ENCODE assay signal across 8 cellular contexts in the genomic region with DNA sequence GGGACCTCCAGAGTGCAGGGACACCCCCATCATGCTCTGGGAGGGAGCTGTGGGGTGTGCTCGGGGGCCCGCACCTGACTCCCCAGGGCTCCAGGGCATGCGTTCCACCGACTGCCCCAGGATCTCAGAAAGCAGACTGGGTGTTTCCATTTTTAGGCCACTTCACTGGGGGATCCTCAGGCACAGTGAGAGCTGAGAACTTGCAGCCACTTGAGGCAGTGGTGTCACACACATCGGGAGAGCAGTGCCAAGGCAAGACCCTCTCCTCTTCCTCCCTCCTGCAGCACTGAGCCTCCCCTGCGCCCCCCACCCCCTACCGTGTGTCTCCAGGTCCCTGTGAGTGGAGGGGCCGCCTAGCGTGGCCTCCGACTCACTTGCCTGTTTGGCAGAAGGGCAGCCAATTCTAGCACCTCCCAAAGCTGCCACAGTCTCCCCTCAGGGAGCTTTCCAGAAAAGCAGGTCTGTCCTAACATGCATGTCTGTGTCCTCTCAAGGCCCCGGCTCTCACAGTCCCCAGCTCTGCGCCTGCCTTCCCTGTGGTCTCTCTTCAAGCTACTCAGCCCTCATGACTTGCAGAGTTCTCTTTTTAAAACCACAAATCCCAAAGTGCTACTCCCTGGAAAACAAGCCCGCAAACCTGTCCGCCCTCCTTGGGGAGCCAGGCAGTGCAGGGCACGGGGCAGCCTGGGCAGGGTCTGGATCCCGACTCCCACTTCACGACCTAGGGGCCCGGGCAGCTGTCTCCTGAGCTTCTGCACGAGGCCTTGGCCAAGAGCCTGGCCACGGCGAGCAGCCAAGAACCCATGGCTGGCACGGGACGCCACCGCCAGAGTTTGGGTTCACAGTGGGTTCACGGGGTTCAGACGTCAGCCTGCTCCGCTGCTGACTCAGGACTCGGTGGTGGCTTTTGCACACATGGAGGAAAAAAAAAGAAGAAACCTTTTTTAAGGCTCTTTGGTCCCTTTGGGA.
DNase-seq lines count a peak whose midpoint lies in the region; ATAC-seq, FAIRE-seq and TF ChIP-seq lines count a peak whose summit lies in the region.

No MANE protein-coding gene starts in this region.

- POLR2A ChIA-PET in PC-9 (lab: Charles Lee; ENCODE audit: unreplicated experiment), result interaction anchor here (0.6 kb wide), 2 partner anchors 27 to 473 kb away, joined by 3 to 4 read pairs; no protein-coding TSS in a partner anchor

- TF ChIP-seq CTCF in GM12874 (IDR thresholded peaks at IDR 0.05; ENCODE audit: insufficient read depth, low read depth, low read length) (peak; percentile 59), PC-9 (conservative IDR thresholded peaks at IDR 0.05) (no peak), fibroblast of mammary gland (conservative IDR thresholded peaks at IDR 0.05; ENCODE audit: control insufficient read depth, insufficient read depth, low read depth, low read length) (no peak)

- H3K4me3 ChIP-seq in PC-9 (peak overlapping the region; percentile 59; the same call in 1 of the 2 replicates), fibroblast of mammary gland (ENCODE audit: control insufficient read depth, low read depth, low read length) (no peak overlapping the region)

- peak overlapping the region; percentile 97 for H3K4me2 ChIP-seq in PC-9

- no peaks in the 10 kb centered on the region for H3K27me3 ChIP-seq in PC-9 (ENCODE audit: insufficient read depth, low read depth)

- H3K36me3 ChIP-seq in PC-9 (ENCODE audit: low read depth), result peaks cover 5% of the 10 kb centered on the region

- CTCF ChIA-PET in PC-9 (lab: Charles Lee), result interaction anchor here (0.6 to 1.5 kb wide), 3 partner anchors 32 to 191 kb away, joined by 3 to 7 read pairs (median 4); no protein-coding TSS in a partner anchor

- FAIRE-seq in GM19239 (lab: Jason Lieb, UNC), result no peak

- DNase-seq in PC-9 (peak in 1 of 2 experiments; percentile 37), fibroblast of mammary gland (ENCODE audit: low read depth) (peak; percentile 79), nucleus accumbens (lab: John Stamatoyannopoulos, UW) (peak in 43 of 56 donors; percentile 11 to 76 (median 42)), GM19239 (ENCODE audit: insufficient read length, low spot score) (no peak), RPMI8226 (no peak), KG1 (lab: John Stamatoyannopoulos, UW) (no peak)

- intact Hi-C loops in PC-9 (cut with micrococcal nuclease; ENCODE audit: unreplicated experiment), result no loop called here

- BruUV-seq in PC-9 (replicated peaks; lab: Mats Ljungman, UMichigan), result no TSS peak

- no peak for ATAC-seq in GM19467 (IDR thresholded peaks at IDR 0.05; ENCODE audit: unreplicated experiment)

- H3K9me2 ChIP-seq in PC-9 (ENCODE audit: insufficient read depth), result no peaks in the 10 kb centered on the region

- peaks cover 70% of the 10 kb centered on the region for H3K4me1 ChIP-seq in PC-9 (replicated peaks; ENCODE audit: insufficient read depth)

- H4K20me1 ChIP-seq in PC-9 (ENCODE audit: insufficient read depth), result no peaks in the 10 kb centered on the region

- peaks cover 89% of the 10 kb centered on the region for H3K79me2 ChIP-seq in PC-9 (ENCODE audit: low read depth)

- peak overlapping the region; percentile 99 for H3K27ac ChIP-seq in PC-9

- no peaks in the 10 kb centered on the region for H3K9me3 ChIP-seq in PC-9 (ENCODE audit: insufficient read depth, low read depth)

- no peak overlapping the region for H2AFZ ChIP-seq in PC-9

- H3F3A ChIP-seq in PC-9 (ENCODE audit: insufficient read depth, low read depth), result peaks cover 78% of the 10 kb centered on the region

Comparison
In these comparisons a context has a peak if more than half of its experiments do, and no peak if none do; other contexts are left out.
1. DNase-seq: peak in fibroblast of mammary gland (single experiment) and nucleus accumbens (43 of 56); none in GM19239 (single experiment), RPMI8226 (single experiment) and KG1 (single experiment).